In the genomic region with DNA sequence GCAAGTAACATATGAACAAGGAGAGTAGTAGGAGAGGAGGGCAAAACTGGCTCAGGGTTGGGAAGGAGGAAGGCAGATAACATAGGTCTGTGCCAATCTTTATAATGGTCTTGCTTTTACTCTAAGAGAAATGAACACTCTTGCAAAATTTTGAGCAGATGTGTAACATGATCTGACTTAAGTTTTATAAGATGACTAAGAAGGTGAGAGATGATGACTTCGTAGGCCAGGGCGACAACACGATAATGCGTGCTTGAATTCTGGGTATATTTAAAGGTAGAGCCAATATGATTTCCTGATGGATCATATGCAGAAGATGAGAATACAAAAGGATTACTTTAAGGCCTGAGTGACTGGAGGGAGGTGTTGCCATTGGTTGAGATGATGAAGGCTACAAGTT, we compare ENCODE assay signal across 20 cellular contexts.
"Had no signal": no experiment of that assay in that cellular context is flagged by ENCODE, and none has a peak within 500 bp of the region (broad histone marks: within the 10 kb centered on the region; RNA-seq: fewer than 3 reads in every experiment).

No MANE protein-coding gene starts in this region.

- DNase-seq: activated CD4-positive, alpha-beta T cell treated with anti-CD3 and anti-CD28 coated beads, Interleukin-2, amount 10 ng/mL, durations not matched to agents 7 days and 5 days; activated CD8-positive, alpha-beta memory T cell treated with anti-CD3 and anti-CD28 coated beads, Interleukin-2, amount 50 U/mL, for 4 hours; activated effector memory CD4-positive, alpha-beta T cell treated with Interleukin-2 at 50 U/mL for 16 hours; activated naive CD4-positive, alpha-beta T cell treated with anti-CD3 and anti-CD28 coated beads, Interleukin-2, amount 10 ng/mL, durations not matched to agents 7 days and 5 days; activated naive CD8-positive, alpha-beta T cell treated with anti-CD3 and anti-CD28 coated beads, Interleukin-2, amount 50 U/mL, for 24 hours; activated T-cell treated with anti-CD3 and anti-CD28 coated beads, Interleukin-2, amount 50 U/mL, for 4 hours; effector CD4-positive, alpha-beta T cell; foreskin melanocyte; glutamatergic neuron; hippocampal formation; nephron progenitor cell; occipital lobe; posterior cingulate gyrus; retina; stimulated activated naive CD4-positive, alpha-beta T cell; tibial artery had no signal

- H3K4me3 Mint-ChIP-seq: activated CD4-positive, alpha-beta T cell treated with anti-CD3 and anti-CD28 coated beads, Interleukin-2, amount 10 ng/mL, durations not matched to agents 7 days and 5 days; activated naive CD4-positive, alpha-beta T cell treated with anti-CD3 and anti-CD28 coated beads, Interleukin-2, amount 10 ng/mL, durations not matched to agents 7 days and 5 days; activated naive CD8-positive, alpha-beta T cell treated with anti-CD3 and anti-CD28 coated beads, Interleukin-2, amount 50 U/mL, for 24 hours; activated T-cell treated with anti-CD3 and anti-CD28 coated beads, Interleukin-2, amount 50 U/mL, for 4 hours; nephron progenitor cell had no signal

- H3K36me3 ChIP-seq: ascending aorta, esophagus muscularis mucosa, tibial artery had no signal

- ATAC-seq: activated CD4-positive, CD25-positive, alpha-beta regulatory T cell treated with anti-CD3 and anti-CD28 coated beads, Interleukin-2, amount 50 U/mL, for 24 hours; activated naive CD8-positive, alpha-beta T cell treated with anti-CD3 and anti-CD28 coated beads, Interleukin-2, amount 50 U/mL, for 24 hours; activated T-cell treated with anti-CD3 and anti-CD28 coated beads, Interleukin-2, amount 50 U/mL, for 4 hours; left lobe of liver had no signal

- H3K27ac ChIP-seq: ascending aorta, esophagus muscularis mucosa, tibial artery had no signal

- H3K4me3 ChIP-seq: ascending aorta, esophagus muscularis mucosa, tibial artery had no signal

- H3K9me3 ChIP-seq: ascending aorta, esophagus muscularis mucosa, tibial artery had no signal

- H3K4me1 Mint-ChIP-seq: activated CD4-positive, alpha-beta T cell treated with anti-CD3 and anti-CD28 coated beads, Interleukin-2, amount 10 ng/mL, durations not matched to agents 7 days and 5 days; activated naive CD4-positive, alpha-beta T cell treated with anti-CD3 and anti-CD28 coated beads, Interleukin-2, amount 10 ng/mL, durations not matched to agents 7 days and 5 days; activated naive CD8-positive, alpha-beta T cell treated with anti-CD3 and anti-CD28 coated beads, Interleukin-2, amount 50 U/mL, for 24 hours; nephron progenitor cell had no signal

- H3K4me1 ChIP-seq: ascending aorta, esophagus muscularis mucosa, tibial artery had no signal

- H3K27ac Mint-ChIP-seq: activated CD4-positive, alpha-beta T cell treated with anti-CD3 and anti-CD28 coated beads, Interleukin-2, amount 10 ng/mL, durations not matched to agents 7 days and 5 days; activated naive CD4-positive, alpha-beta T cell treated with anti-CD3 and anti-CD28 coated beads, Interleukin-2, amount 10 ng/mL, durations not matched to agents 7 days and 5 days; activated naive CD8-positive, alpha-beta T cell treated with anti-CD3 and anti-CD28 coated beads, Interleukin-2, amount 50 U/mL, for 24 hours; nephron progenitor cell had no signal

- H3K9me3 Mint-ChIP-seq: activated CD4-positive, alpha-beta T cell treated with anti-CD3 and anti-CD28 coated beads, Interleukin-2, amount 10 ng/mL, durations not matched to agents 7 days and 5 days; activated naive CD4-positive, alpha-beta T cell treated with anti-CD3 and anti-CD28 coated beads, Interleukin-2, amount 10 ng/mL, durations not matched to agents 7 days and 5 days; activated naive CD8-positive, alpha-beta T cell treated with anti-CD3 and anti-CD28 coated beads, Interleukin-2, amount 50 U/mL, for 24 hours; activated T-cell treated with anti-CD3 and anti-CD28 coated beads, Interleukin-2, amount 50 U/mL, for 4 hours; nephron progenitor cell had no signal

- H3K36me3 Mint-ChIP-seq: activated naive CD4-positive, alpha-beta T cell treated with anti-CD3 and anti-CD28 coated beads, Interleukin-2, amount 10 ng/mL, durations not matched to agents 7 days and 5 days had no signal

- H3K27me3 Mint-ChIP-seq: activated CD4-positive, alpha-beta T cell treated with anti-CD3 and anti-CD28 coated beads, Interleukin-2, amount 10 ng/mL, durations not matched to agents 7 days and 5 days; activated naive CD4-positive, alpha-beta T cell treated with anti-CD3 and anti-CD28 coated beads, Interleukin-2, amount 10 ng/mL, durations not matched to agents 7 days and 5 days had no signal

- H3K27me3 ChIP-seq: ascending aorta, esophagus muscularis mucosa, tibial artery had no signal
